Comparison of ENCODE assay signal across 22 cellular contexts in the genomic region with DNA sequence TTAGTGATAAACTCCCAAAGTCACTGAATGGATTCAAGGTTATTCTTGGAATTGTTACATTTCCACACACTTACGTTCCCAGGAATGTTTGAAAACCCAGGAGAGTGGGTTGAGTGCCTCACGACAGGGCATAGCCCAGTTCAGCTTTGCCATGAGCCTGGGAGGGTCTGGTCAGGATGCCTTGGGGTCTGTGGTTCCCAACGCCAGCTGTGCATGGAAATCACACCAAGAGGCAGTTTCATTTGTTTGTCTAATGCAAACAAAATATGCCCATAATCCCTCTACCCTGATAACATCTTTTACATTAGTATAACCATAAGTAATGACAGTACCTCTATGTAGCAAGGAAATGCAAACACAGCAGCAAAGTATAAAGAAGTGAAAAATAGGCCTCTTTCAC. TPM values are rescaled to one million over a fixed set of nuclear protein-coding genes. Genes with fewer than 3 reads are reported as not detected.
DNase-seq lines count a peak whose midpoint lies in the region; ATAC-seq, FAIRE-seq and TF ChIP-seq lines count a peak whose summit lies in the region.
"Had no signal": no experiment of that assay in that cellular context is flagged by ENCODE, and none has a peak within 500 bp of the region (broad histone marks: within the 10 kb centered on the region; RNA-seq: fewer than 3 reads in every experiment).

No MANE protein-coding gene starts in this region.

- H3K9me3 ChIP-seq in SK-N-SH = no peaks in the 10 kb centered on the region
- no peaks in the 10 kb centered on the region for H3K9me3 ChIP-seq in SJCRH30 (replicated peaks)
- no peaks in the 10 kb centered on the region for H3K9me3 ChIP-seq in H1 (ENCODE audit: insufficient read depth in 2 of 2, low read depth in 1 of 2, low read length in 1 of 2)
- no peaks in the 10 kb centered on the region for H3K9me3 ChIP-seq in smooth muscle cell (replicated peaks; ENCODE audit: low read depth)
- H3K9me3 ChIP-seq: BE2C; BLaER1 treated with 17β-estradiol and CSF1 and Interleukin-3, amounts not matched to agents 10 nM and 100 nM had no signal

- no peaks in the 10 kb centered on the region; the same call in 1 of the 2 replicates for H3K23me2 ChIP-seq in H1 (ENCODE audit: low read depth, low read length)

- 0 out of 2 replicates have a peak overlapping the region, but pooled peaks have one; percentile 17 for H2BK12ac ChIP-seq in H1 (ENCODE audit: low read depth, low read length)

- no peak overlapping the region for H3K4me2 ChIP-seq in SK-N-SH
- no peak overlapping the region for H3K4me2 ChIP-seq in H1 (ENCODE audit: insufficient read depth in 1 of 2, low read depth in 2 of 2, low read length in 2 of 2)
- peak overlapping the region; percentile 4 for H3K4me2 ChIP-seq in smooth muscle cell
- H3K4me2 ChIP-seq: BLaER1 treated with 17β-estradiol and CSF1 and Interleukin-3, amounts not matched to agents 10 nM and 100 nM had no signal

- no peak overlapping the region for H4K91ac ChIP-seq in H1 (replicated peaks; ENCODE audit: insufficient read length, low read length)

- TF ChIP-seq EP300 in SK-N-SH (IDR thresholded peaks at IDR 0.05; ENCODE audit: borderline replicate concordance in 1 of 2, low read depth in 1 of 2, low read length in 1 of 2) (no peak), H1 (IDR thresholded peaks at IDR 0.05; ENCODE audit: borderline replicate concordance in 1 of 2, low read depth in 2 of 2, low read length in 2 of 2) (no peak)

- no peak for ATAC-seq in SK-N-SH treated with all-trans-retinoic acid at 6 μM for 48 hours
- no peak for ATAC-seq in GM18498 (IDR thresholded peaks at IDR 0.05; ENCODE audit: unreplicated experiment)
- ATAC-seq: HCT116 had no signal

- H3K23ac ChIP-seq in H1 (ENCODE audit: insufficient read length) = no peak overlapping the region

- H3F3A ChIP-seq in SK-N-SH (replicated peaks; ENCODE audit: insufficient read depth) (no peaks in the 10 kb centered on the region), smooth muscle cell (ENCODE audit: low read depth) (no peaks in the 10 kb centered on the region)

- no peak overlapping the region for H3K56ac ChIP-seq in H1 (replicated peaks; ENCODE audit: insufficient read length, low read depth, low read length)

- H3K4me3 ChIP-seq in SK-N-SH (ENCODE audit: low read depth in 2 of 2, low read length in 1 of 2) = no peak overlapping the region
- H3K4me3 ChIP-seq in SJCRH30 = no peak overlapping the region
- H3K4me3 ChIP-seq in H1 (ENCODE audit: extremely low read depth in 1 of 4, insufficient read depth in 2 of 4, low read depth in 3 of 4, low read length in 4 of 4) = no peak overlapping the region
- no peak overlapping the region for H3K4me3 ChIP-seq in smooth muscle cell
- H3K4me3 ChIP-seq: BLaER1 treated with 17β-estradiol and CSF1 and Interleukin-3, amounts not matched to agents 10 nM and 100 nM; GM23248 had no signal

- no peak overlapping the region for H3K4ac ChIP-seq in H1 (replicated peaks; ENCODE audit: insufficient read length, low read depth, low read length)

- no peak overlapping the region for H2BK15ac ChIP-seq in H1 (ENCODE audit: low read length)

- H3K4me1 ChIP-seq in SK-N-SH (ENCODE audit: control insufficient read depth in 1 of 2, insufficient read depth in 2 of 2, low read depth in 1 of 2, low read length in 1 of 2) (peaks cover 0 to 3% of the 10 kb centered on the region in 2 experiments; a peak in 1 of 4 replicates), SJCRH30 (peaks cover 7% of the 10 kb centered on the region; the same call in 1 of the 2 replicates), H1 (replicated peaks in 1 of 4; ENCODE audit: control insufficient read depth in 3 of 4, insufficient read depth in 4 of 4, low read length in 3 of 4) (peaks cover 0 to 3% (median 1%) of the 10 kb centered on the region in 4 experiments; a peak in 5 of 7 replicates), smooth muscle cell (ENCODE audit: low read depth) (peaks cover 4% of the 10 kb centered on the region)
- H3K4me1 ChIP-seq: BE2C; BLaER1 treated with 17β-estradiol and CSF1 and Interleukin-3, amounts not matched to agents 10 nM and 100 nM had no signal

- H3K18ac ChIP-seq in H1 (ENCODE audit: extremely low read depth, low read length) = no peak overlapping the region

- H3K36me3 ChIP-seq in SK-N-SH (replicated peaks in 1 of 2; ENCODE audit: control insufficient read depth in 1 of 2, insufficient read depth in 2 of 2, low read length in 1 of 2) = no peaks in the 10 kb centered on the region
- no peaks in the 10 kb centered on the region for H3K36me3 ChIP-seq in SJCRH30
- no peaks in the 10 kb centered on the region for H3K36me3 ChIP-seq in H1 (ENCODE audit: control insufficient read depth in 2 of 4, insufficient read depth in 4 of 4, low read length in 3 of 4)
- H3K36me3 ChIP-seq in smooth muscle cell (ENCODE audit: low read depth) = no peaks in the 10 kb centered on the region
- H3K36me3 ChIP-seq: BE2C; BLaER1 treated with 17β-estradiol and CSF1 and Interleukin-3, amounts not matched to agents 10 nM and 100 nM had no signal

- H3K27ac ChIP-seq in SK-N-SH (ENCODE audit: low read depth in 2 of 2, low read length in 1 of 2) (no peak overlapping the region), SJCRH30 (no peak overlapping the region), H1 (ENCODE audit: low read depth, low read length) (no peak overlapping the region), smooth muscle cell (ENCODE audit: low read depth) (no peak overlapping the region)
- H3K27ac ChIP-seq: 22Rv1; BLaER1 treated with 17β-estradiol and CSF1 and Interleukin-3, amounts not matched to agents 10 nM and 100 nM; GM23248 had no signal

- TF ChIP-seq POLR2A in H1 (IDR thresholded peaks at IDR 0.05; ENCODE audit: control extremely low read depth in 1 of 2, low read depth in 2 of 2, low read length in 2 of 2) = no peak

- no peak overlapping the region for H2AK5ac ChIP-seq in H1 (ENCODE audit: low read depth, low read length)

- no peak overlapping the region for H2BK120ac ChIP-seq in H1 (replicated peaks; ENCODE audit: low read depth, low read length)

- no peak overlapping the region; the same call in 1 of the 2 replicates for H4K8ac ChIP-seq in H1 (ENCODE audit: extremely low read depth, insufficient read depth, low read length)

- H4K20me1 ChIP-seq in SK-N-SH (ENCODE audit: insufficient read depth) (no peaks in the 10 kb centered on the region), H1 (replicated peaks in 1 of 2; ENCODE audit: control insufficient read depth in 1 of 2, insufficient read depth in 2 of 2, low read length in 2 of 2) (no peaks in the 10 kb centered on the region), smooth muscle cell (ENCODE audit: low read depth) (no peaks in the 10 kb centered on the region)
- H4K20me1 ChIP-seq: BLaER1 treated with 17β-estradiol and CSF1 and Interleukin-3, amounts not matched to agents 10 nM and 100 nM had no signal

- no peak overlapping the region for H2BK5ac ChIP-seq in H1 (ENCODE audit: low read depth, low read length)

- H2AFZ ChIP-seq in SK-N-SH (ENCODE audit: low read depth) (no peak overlapping the region), H1 (ENCODE audit: low read length) (no peak overlapping the region), smooth muscle cell (ENCODE audit: low read depth) (no peak overlapping the region)
- H2AFZ ChIP-seq: GM23248 had no signal

- CTCF ChIA-PET in SK-N-SH (lab: Yijun Ruan, JAX) (interaction anchor here (0.7 to 1.0 kb wide), 3 partner anchors 25 to 280 kb away, joined by 3 to 5 read pairs (median 3); partner anchors contain the start of gene MSX2), H1 (lab: Charles Lee; ENCODE audit: partially characterized antibody) (interaction anchor here (0.8 to 1.4 kb wide), 5 partner anchors 11 to 364 kb away, joined by 3 read pairs; no protein-coding TSS in a partner anchor)

- WGBS in SK-N-SH (ENCODE audit: low lambda C conversion rate) = 25% methylated on average over 3 of the region's 3 CpGs
- WGBS in H1 (ENCODE audit: extremely low coverage in 1 of 2, insufficient coverage in 1 of 2, insufficient read length in 1 of 2, insufficient replicate concordance in 2 of 2, low coverage in 1 of 2, low lambda C conversion rate in 2 of 2, missing lambda C conversion rate in 1 of 2), 2 experiments = 95% methylated on average over 3 of the region's 3 CpGs; no CpG with 5 or more reads in 1 of the 2 experiments
- 32% methylated on average over 3 of the region's 3 CpGs for WGBS in smooth muscle cell (ENCODE audit: low lambda C conversion rate)

- H3K79me1 ChIP-seq in H1 (ENCODE audit: low read depth, low read length) = no peaks in the 10 kb centered on the region

- no peak overlapping the region for H2BK20ac ChIP-seq in H1 (ENCODE audit: low read length)

- no peak for TF ChIP-seq RAD21 in SK-N-SH (IDR thresholded peaks at IDR 0.05; ENCODE audit: low read length)
- TF ChIP-seq RAD21 in H1 (IDR thresholded peaks at IDR 0.05 in 1 of 2, conservative IDR thresholded peaks at IDR 0.05 in 1 of 2; ENCODE audit: low read depth in 2 of 2, low read length in 2 of 2) = no peak

- H3K27me3 ChIP-seq in SK-N-SH (ENCODE audit: insufficient read depth) (no peaks in the 10 kb centered on the region), SJCRH30 (peaks cover 6% of the 10 kb centered on the region; the same call in 1 of the 2 replicates), H1 (replicated peaks in 1 of 4; ENCODE audit: control insufficient read depth in 3 of 4, extremely low read depth in 1 of 4, insufficient read depth in 3 of 4, low read length in 3 of 4) (peaks cover 0 to 7% (median 6%) of the 10 kb centered on the region in 4 experiments; a peak in 6 of 7 replicates), smooth muscle cell (ENCODE audit: low read depth) (no peaks in the 10 kb centered on the region)
- H3K27me3 ChIP-seq: BE2C had no signal

- DNase-seq in SK-N-SH (peak; percentile 44), SJCRH30 (peak; percentile 78 to 82), H1 (ENCODE audit: low read depth in 1 of 2, low spot score in 2 of 2) (no peak), smooth muscle cell (lab: John Stamatoyannopoulos, UW; ENCODE audit: unreplicated experiment) (no peak), UCSD-AML1 (lab: John Stamatoyannopoulos, UW; ENCODE audit: unreplicated experiment) (no peak)
- no peak for DNase-seq in activated CD4-positive, alpha-beta T cell treated with anti-CD3 and anti-CD28 coated beads, Interleukin-2, amount 50 U/mL, for 1 hour
- DNase-seq: AML-193; BE2C; CD4-positive, alpha-beta T cell; CD8-positive, alpha-beta memory T cell; DMS53; DMS79 treated with DMSO at 0.1 percent for 48 hours; GF-D8; GM23248; H9 had no signal

- H3K9ac ChIP-seq in SK-N-SH (no peak overlapping the region), H1 (replicated peaks in 1 of 4; ENCODE audit: extremely low read depth in 1 of 4, low read depth in 3 of 4, low read length in 3 of 4) (no peak overlapping the region), smooth muscle cell (ENCODE audit: low read depth) (no peak overlapping the region)
- H3K9ac ChIP-seq: BLaER1 treated with 17β-estradiol and CSF1 and Interleukin-3, amounts not matched to agents 10 nM and 100 nM; GM23248 had no signal

- H3K9me2 ChIP-seq in SK-N-SH = no peaks in the 10 kb centered on the region

- POLR2A ChIA-PET in SK-N-SH (lab: Yijun Ruan, JAX) = no interaction called here
- POLR2A ChIA-PET in H1 (lab: Charles Lee; ENCODE audit: partially characterized antibody) = no interaction called here

- no peak for TF ChIP-seq CTCF in SK-N-SH (IDR thresholded peaks at IDR 0.05)
- TF ChIP-seq CTCF in H1 (IDR thresholded peaks at IDR 0.05; ENCODE audit: control extremely low read depth in 1 of 3, insufficient read depth in 1 of 3, low read depth in 1 of 3, low read length in 3 of 3) = no peak
- no peak for TF ChIP-seq CTCF in smooth muscle cell (IDR thresholded peaks at IDR 0.05; ENCODE audit: borderline replicate concordance, insufficient read depth, poor library complexity, severe bottlenecking)

- no peak for FAIRE-seq in H1 (lab: Jason Lieb, UNC)
- FAIRE-seq: A204.1, GM12891 had no signal

- no peak overlapping the region for H4K5ac ChIP-seq in H1 (ENCODE audit: insufficient read length, low read depth, low read length)

- H3K79me2 ChIP-seq in SK-N-SH (ENCODE audit: insufficient read depth) (no peaks in the 10 kb centered on the region), H1 (ENCODE audit: control insufficient read depth in 1 of 2, insufficient read depth in 2 of 2, low read length in 2 of 2) (no peaks in the 10 kb centered on the region), smooth muscle cell (ENCODE audit: low read depth) (no peaks in the 10 kb centered on the region)

- H3K14ac ChIP-seq in H1 (ENCODE audit: insufficient read length) = no peak overlapping the region

RNA-seq across cellular contexts. Expression of gene MSX2, which starts 25.3 kb away (rescaled TPM):
- 5.1 and 5.8 TPM in 2 replicates for polyA plus RNA-seq in SK-N-SH (2012; rRNA removed)
- 3.4 and 3.5 TPM in 2 replicates for polyA plus RNA-seq in SK-N-SH (2012; cell fraction: cytosol; rRNA removed)
- polyA plus RNA-seq in SK-N-SH (2012; cell fraction: nucleus; rRNA removed) = 5.6 and 7.0 TPM in 2 replicates
- total RNA-seq in SJCRH30 (2014; rRNA removed; shearing (Covaris generic)) = 7.0 and 7.8 TPM in 2 replicates
- total RNA-seq in H1 (2021; fragmentation: NEBNext Ultra II Directional; extraction: Animal tissue kit (Norgen Biotek cat#: 25700)) = 0.38 and 0.47 TPM in 2 replicates
- 0.24 and 0.30 TPM in 2 replicates for polyA plus RNA-seq in H1 (2011; rRNA removed)
- 0.30 TPM for polyA plus RNA-seq in H1 (2011; cell fraction: cytosol; rRNA removed)
- 0.86 TPM for polyA plus RNA-seq in H1 (2011; cell fraction: nucleus; rRNA removed)
- 0.20 to 0.70 TPM (median 0.50 TPM) in 4 replicates for polyA plus RNA-seq in H1 (2012, experiment 1 of 2)
- 0.46 TPM for polyA plus RNA-seq in H1 (2012, experiment 2 of 2)
- 0.43 TPM for polyA plus RNA-seq in H1 (2013, experiment 1 of 2)
- polyA plus RNA-seq in H1 (2013, experiment 2 of 2) = 0.42 TPM
- 0.29 and 0.73 TPM in 2 replicates for polyA minus RNA-seq in H1 (2011; rRNA and poly(A)+ RNA removed)
- polyA minus RNA-seq in H1 (2011; cell fraction: cytosol; rRNA and poly(A)+ RNA removed) = 2.0 TPM
- polyA minus RNA-seq in H1 (2011; cell fraction: nucleus; rRNA and poly(A)+ RNA removed) = not detected
- 54.4 and 76.8 TPM in 2 replicates for total RNA-seq in smooth muscle cell
- 50.7 and 70.9 TPM in 2 replicates for polyA plus RNA-seq in smooth muscle cell
- total RNA-seq: CD8-positive, alpha-beta memory T cell had no signal
- polyA plus RNA-seq: CD8-positive, alpha-beta memory T cell had no signal

Comparison
In these comparisons a context has a peak if more than half of its experiments do, and no peak if none do; other contexts are left out.
1. DNase-seq: peak in SK-N-SH (single experiment) and SJCRH30 (2 of 2); none in H1 (0 of 2), smooth muscle cell (single experiment), activated CD4-positive, alpha-beta T cell treated with anti-CD3 and anti-CD28 coated beads, Interleukin-2, amount 50 U/mL, for 1 hour (single experiment) and UCSD-AML1 (single experiment).